In the genomic region with DNA sequence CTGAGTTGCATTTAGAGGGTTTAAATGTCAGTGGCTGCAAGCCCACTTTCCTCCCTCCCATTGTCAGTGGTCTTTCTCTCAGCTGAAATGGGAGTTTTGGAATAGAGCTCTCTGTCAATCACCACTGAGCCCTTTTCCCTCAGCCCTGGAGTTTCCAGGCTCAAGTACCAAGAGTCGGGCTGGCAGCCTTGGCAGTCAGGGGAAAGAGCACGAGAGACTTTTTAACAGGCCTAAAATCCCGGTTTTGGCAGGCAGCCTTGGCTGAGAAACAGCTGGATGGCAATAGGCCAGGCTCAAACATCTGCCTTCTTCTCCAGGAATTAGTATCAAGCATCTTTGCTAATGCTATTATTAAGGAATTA, we compare ENCODE assay signal across 27 cellular contexts. TPM values are rescaled to one million over a fixed set of nuclear protein-coding genes. Genes with fewer than 3 reads are reported as not detected.
DNase-seq lines count a peak whose midpoint lies in the region; ATAC-seq and TF ChIP-seq lines count a peak whose summit lies in the region.
"Had no signal": no experiment of that assay in that cellular context is flagged by ENCODE, and none has a peak within 500 bp of the region (broad histone marks: within the 10 kb centered on the region; RNA-seq: fewer than 3 reads in every experiment).

No MANE protein-coding gene starts in this region.

- H3K4me3 ChIP-seq in BLaER1 (no peak overlapping the region), hepatocyte (no peak overlapping the region), A673 (ENCODE audit: low read depth, low read length, poor library complexity, severe bottlenecking) (no peak overlapping the region), body of pancreas (no peak overlapping the region)
- H3K4me3 ChIP-seq: dorsolateral prefrontal cortex, upper lobe of left lung had no signal

- H2AFZ ChIP-seq in hepatocyte, result no peak overlapping the region

- H3K36me3 ChIP-seq in BLaER1 (no peaks in the 10 kb centered on the region), hepatocyte (replicated peaks; ENCODE audit: insufficient read depth, low read depth) (no peaks in the 10 kb centered on the region), A673 (ENCODE audit: insufficient read depth, low read length, poor library complexity, severe bottlenecking) (no peaks in the 10 kb centered on the region), body of pancreas (replicated peaks in 1 of 2; ENCODE audit: insufficient read depth in 1 of 2, low read depth in 2 of 2) (no peaks in the 10 kb centered on the region)
- H3K36me3 ChIP-seq: upper lobe of left lung had no signal

- H3K27me3 ChIP-seq in BLaER1 (no peaks in the 10 kb centered on the region), hepatocyte (peaks cover 3% of the 10 kb centered on the region), A673 (replicated peaks; ENCODE audit: insufficient read depth, low read depth, low read length, poor library complexity) (peaks cover 18% of the 10 kb centered on the region), body of pancreas (no peaks in the 10 kb centered on the region)
- H3K27me3 ChIP-seq: dorsolateral prefrontal cortex, upper lobe of left lung had no signal

- H3K9me3 Mint-ChIP-seq in activated CD4-positive, alpha-beta T cell treated with anti-CD3 and anti-CD28 coated beads for 36 hours (ENCODE audit: low read depth), result peaks cover 27% of the 10 kb centered on the region
- H3K9me3 Mint-ChIP-seq in activated CD4-positive, alpha-beta memory T cell treated with anti-CD3 and anti-CD28 coated beads for 36 hours, result peaks cover 50% of the 10 kb centered on the region

- peaks cover 21% of the 10 kb centered on the region for H3K36me3 Mint-ChIP-seq in activated CD4-positive, alpha-beta T cell treated with anti-CD3 and anti-CD28 coated beads for 36 hours (ENCODE audit: low read depth)
- peaks cover 29% of the 10 kb centered on the region for H3K36me3 Mint-ChIP-seq in activated CD4-positive, alpha-beta memory T cell treated with anti-CD3 and anti-CD28 coated beads for 36 hours

- DNase-seq in activated CD4-positive, alpha-beta T cell treated with anti-CD3 and anti-CD28 coated beads for 36 hours, result no peak
- no peak for DNase-seq in activated CD4-positive, alpha-beta T cell treated with anti-CD3 and anti-CD28 coated beads for 4 hours
- peak; percentile 29 for DNase-seq in activated CD4-positive, alpha-beta memory T cell treated with anti-CD3 and anti-CD28 coated beads for 36 hours
- DNase-seq in hepatocyte (ENCODE audit: low spot score) (peak; percentile 32), A673 (ENCODE audit: low spot score) (no peak), body of pancreas (no peak)
- DNase-seq: ACHN; activated gamma-delta T cell treated with Interleukin-2 at 50 U/mL for 16 hours; aorta; Calu3; central memory CD4-positive, alpha-beta T cell; dorsolateral prefrontal cortex; head of caudate nucleus; left cardiac atrium; mesenchymal stem cell; MM.1S; NCI-H1436 treated with DMSO at 0.1 percent for 48 hours; NCI-H2171; RPMI8226; stimulated activated CD4-positive, alpha-beta T cell treated with anti-CD3 and anti-CD28 coated beads, Interleukin-4, amount 100 ng/mL, for 24 hours; T1000; upper lobe of left lung had no signal

- no peaks in the 10 kb centered on the region for H3K27me3 Mint-ChIP-seq in activated CD4-positive, alpha-beta T cell treated with anti-CD3 and anti-CD28 coated beads for 36 hours
- H3K27me3 Mint-ChIP-seq in activated CD4-positive, alpha-beta memory T cell treated with anti-CD3 and anti-CD28 coated beads for 36 hours, result no peaks in the 10 kb centered on the region

- H3K4me1 ChIP-seq in BLaER1 (peaks cover 19% of the 10 kb centered on the region), hepatocyte (ENCODE audit: insufficient read depth) (peaks cover 5% of the 10 kb centered on the region), A673 (ENCODE audit: insufficient read depth, low read length, poor library complexity, severe bottlenecking) (peaks cover 4% of the 10 kb centered on the region), body of pancreas (no peaks in the 10 kb centered on the region)

- TF ChIP-seq CTCF in hepatocyte (IDR thresholded peaks at IDR 0.05; ENCODE audit: poor library complexity), result no peak
- no peak for TF ChIP-seq CTCF in A673 (conservative IDR thresholded peaks at IDR 0.05; ENCODE audit: low read depth, low read length)
- no peak for TF ChIP-seq CTCF in body of pancreas (IDR thresholded peaks at IDR 0.05)

- no TSS peak for BruUV-seq in A673 (replicated peaks; lab: Mats Ljungman, UMichigan)

- H4K20me1 ChIP-seq in BLaER1 (no peaks in the 10 kb centered on the region), hepatocyte (ENCODE audit: insufficient read depth, poor library complexity, severe bottlenecking) (no peaks in the 10 kb centered on the region)

- peak overlapping the region; percentile 72 for H3K27ac Mint-ChIP-seq in activated CD4-positive, alpha-beta T cell treated with anti-CD3 and anti-CD28 coated beads for 36 hours
- H3K27ac Mint-ChIP-seq in activated CD4-positive, alpha-beta memory T cell treated with anti-CD3 and anti-CD28 coated beads for 36 hours, result peak overlapping the region; percentile 89
- H3K27ac Mint-ChIP-seq: WTC11 had no signal

- TF ChIP-seq POLR2A in body of pancreas (IDR thresholded peaks at IDR 0.05), result no peak

- intact Hi-C loops in activated CD4-positive, alpha-beta T cell treated with anti-CD3 and anti-CD28 coated beads for 36 hours (cut with DNase I, micrococcal nuclease), result loop anchor here (1.0 to 2.0 kb wide), 3 partner anchors 9 to 231 kb away; no protein-coding TSS in a partner anchor
- intact Hi-C loops in activated CD4-positive, alpha-beta memory T cell treated with anti-CD3 and anti-CD28 coated beads for 36 hours (cut with micrococcal nuclease), result loop anchor here (1.0 to 2.0 kb wide), 5 partner anchors 9 to 257 kb away; a partner anchor contains a TSS
- intact Hi-C loops in A673 (cut with micrococcal nuclease; ENCODE audit: unreplicated experiment), result no loop called here
- intact Hi-C loops in body of pancreas (cut with DNase I), result no loop called here

- H3K9ac ChIP-seq in BLaER1, result no peak overlapping the region

- H3K4me1 Mint-ChIP-seq in activated CD4-positive, alpha-beta T cell treated with anti-CD3 and anti-CD28 coated beads for 36 hours, result peaks cover 60% of the 10 kb centered on the region
- H3K4me1 Mint-ChIP-seq in activated CD4-positive, alpha-beta memory T cell treated with anti-CD3 and anti-CD28 coated beads for 36 hours (ENCODE audit: low read depth), result peaks cover 68% of the 10 kb centered on the region

- WGBS in hepatocyte (ENCODE audit: low lambda C conversion rate, missing lambda C conversion rate), result 51% methylated on average over 3 of the region's 3 CpGs
- WGBS in body of pancreas, 2 donors, result 52 to 55% methylated on average over 3 of the region's 3 CpGs

- no peak overlapping the region for H3K4me3 Mint-ChIP-seq in activated CD4-positive, alpha-beta T cell treated with anti-CD3 and anti-CD28 coated beads for 36 hours
- no peak overlapping the region for H3K4me3 Mint-ChIP-seq in activated CD4-positive, alpha-beta memory T cell treated with anti-CD3 and anti-CD28 coated beads for 36 hours
- H3K4me3 Mint-ChIP-seq: WTC11 had no signal

- ATAC-seq in activated CD4-positive, alpha-beta T cell treated with anti-CD3 and anti-CD28 coated beads for 36 hours, result no peak
- ATAC-seq in GM18907 (IDR thresholded peaks at IDR 0.05; ENCODE audit: unreplicated experiment) (no peak), body of pancreas (no peak)
- ATAC-seq: left cardiac atrium, SK-N-SH treated with all-trans-retinoic acid at 6 μM for 48 hours, WTC11 had no signal

- CTCF ChIA-PET in activated CD4-positive, alpha-beta T cell treated with anti-CD3 and anti-CD28 coated beads for 36 hours (lab: Charles Lee), result interaction anchor here (0.7 to 2.3 kb wide), 8 partner anchors 10 to 1840 kb away, joined by 3 to 11 read pairs (median 3); a partner anchor contains a TSS
- CTCF ChIA-PET in activated CD4-positive, alpha-beta memory T cell treated with anti-CD3 and anti-CD28 coated beads for 36 hours (lab: Charles Lee), result interaction anchor here (0.7 to 1.9 kb wide), 3 partner anchors 10 to 259 kb away, joined by 3 to 8 read pairs (median 3); no protein-coding TSS in a partner anchor
- CTCF ChIA-PET in A673 (lab: Charles Lee), result no interaction called here

- H3K9me2 ChIP-seq in hepatocyte (replicated peaks; ENCODE audit: insufficient read depth), result no peaks in the 10 kb centered on the region

- POLR2A ChIA-PET in activated CD4-positive, alpha-beta T cell treated with anti-CD3 and anti-CD28 coated beads for 36 hours (lab: Charles Lee), result interaction anchor here (0.5 to 2.3 kb wide), 4 partner anchors 10 to 227 kb away, joined by 3 to 28 read pairs (median 3); no protein-coding TSS in a partner anchor
- POLR2A ChIA-PET in activated CD4-positive, alpha-beta memory T cell treated with anti-CD3 and anti-CD28 coated beads for 36 hours (lab: Charles Lee), result interaction anchor here (0.6 to 3.5 kb wide), 4 partner anchors 9 to 45 kb away, joined by 3 to 34 read pairs (median 3); no protein-coding TSS in a partner anchor
- POLR2A ChIA-PET in A673 (lab: Charles Lee; ENCODE audit: low non-redundant PET), result no interaction called here

- H3K4me2 ChIP-seq in BLaER1 (peak overlapping the region; percentile 65), hepatocyte (no peak overlapping the region)

- H3K27ac ChIP-seq in BLaER1, result no peak overlapping the region
- no peak overlapping the region for H3K27ac ChIP-seq in hepatocyte
- H3K27ac ChIP-seq in A673 (ENCODE audit: low read depth, low read length, poor library complexity, severe bottlenecking), result no peak overlapping the region
- H3K27ac ChIP-seq in body of pancreas, result no peak overlapping the region
- H3K27ac ChIP-seq: C4-2B, upper lobe of left lung had no signal

- peaks cover 31% of the 10 kb centered on the region for H3K9me3 ChIP-seq in BLaER1
- no peaks in the 10 kb centered on the region for H3K9me3 ChIP-seq in hepatocyte (ENCODE audit: low read depth)
- peaks cover 6% of the 10 kb centered on the region for H3K9me3 ChIP-seq in A673 (ENCODE audit: low read depth, low read length, poor library complexity, severe bottlenecking)
- peaks cover 0 to 11% (median 0%) of the 10 kb centered on the region in 3 donors for H3K9me3 ChIP-seq in body of pancreas

- no peaks in the 10 kb centered on the region for H3K79me2 ChIP-seq in hepatocyte

RNA-seq across cellular contexts. Expression of a gene that starts 8.1 kb away (rescaled TPM):
- 100 to 1,000 TPM; 101 to 113 TPM for total RNA-seq in activated CD4-positive, alpha-beta T cell treated with anti-CD3 and anti-CD28 coated beads for 36 hours
- 100 to 1,000 TPM; 104 to 106 TPM for total RNA-seq in activated CD4-positive, alpha-beta memory T cell treated with anti-CD3 and anti-CD28 coated beads for 36 hours
- total RNA-seq in hepatocyte (14.9 and 17.0 TPM in 2 replicates), A673 (2021) (0.60 and 1.2 TPM in 2 replicates), body of pancreas (10 to 100 TPM in 1 of 2 donors, 1 to 10 TPM in 1; 6.5 to 28.0 TPM)
- polyA plus RNA-seq in hepatocyte, result 4.4 and 10.0 TPM in 2 replicates

Comparison
In these comparisons a context has a peak if more than half of its experiments do, and no peak if none do; other contexts are left out.
1. DNase-seq: peak in activated CD4-positive, alpha-beta memory T cell treated with anti-CD3 and anti-CD28 coated beads for 36 hours (single experiment) and hepatocyte (single experiment); none in activated CD4-positive, alpha-beta T cell treated with anti-CD3 and anti-CD28 coated beads for 36 hours (single experiment), activated CD4-positive, alpha-beta T cell treated with anti-CD3 and anti-CD28 coated beads for 4 hours (0 of 2), A673 (single experiment) and body of pancreas (0 of 4).
2. intact Hi-C loops: an anchor here in activated CD4-positive, alpha-beta T cell treated with anti-CD3 and anti-CD28 coated beads for 36 hours (1.0 to 2.0 kb wide) and activated CD4-positive, alpha-beta memory T cell treated with anti-CD3 and anti-CD28 coated beads for 36 hours (1.0 to 2.0 kb wide); none called in A673 and body of pancreas.